Comparison of ENCODE assay signal across 9 cellular contexts in the genomic region with DNA sequence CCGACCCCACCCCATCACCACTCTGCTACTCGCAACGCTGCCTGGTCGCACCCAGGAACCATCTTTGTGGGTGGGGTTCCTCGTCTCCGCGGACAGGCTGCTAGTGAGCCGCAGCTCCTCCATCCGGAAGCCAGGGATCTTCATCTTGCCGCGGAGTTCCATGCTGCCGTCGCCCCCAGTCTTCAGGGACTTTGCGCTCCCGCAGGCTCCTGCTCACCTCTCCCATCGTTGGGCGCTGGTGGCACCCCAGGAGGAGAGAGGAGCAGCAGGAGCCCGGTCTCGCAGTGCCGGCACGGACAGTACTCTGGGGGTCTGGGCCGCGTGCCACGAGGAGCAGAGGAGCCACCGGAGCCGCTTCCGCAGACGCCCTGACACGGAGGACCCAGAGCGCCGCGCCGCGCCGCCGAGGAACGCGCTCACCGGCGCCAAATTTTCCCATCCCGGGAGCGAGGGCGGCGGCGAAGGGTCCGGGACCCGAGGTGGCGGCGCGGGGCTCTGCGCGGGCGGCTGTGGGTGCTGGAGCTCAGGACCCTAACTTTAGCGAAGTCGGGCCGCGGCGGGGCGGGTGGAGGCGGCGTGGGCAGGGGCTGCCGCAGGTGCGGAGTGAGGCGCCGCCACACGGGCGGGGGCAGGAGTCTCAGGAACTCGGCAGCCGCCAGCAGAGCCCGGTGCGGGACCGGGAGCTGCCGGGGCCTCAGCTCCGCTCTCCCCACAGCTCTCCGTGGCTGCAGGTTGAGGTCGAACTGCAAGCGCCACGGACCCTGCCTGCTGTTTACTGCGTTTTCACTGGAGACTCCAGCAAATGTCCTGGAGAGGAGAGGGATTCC.
A peak's percentile ranks its signal among the peaks of the same experiment; 100 is the strongest.
DNase-seq lines count a peak whose midpoint lies in the region; ATAC-seq and TF ChIP-seq lines count a peak whose summit lies in the region.
"Had no signal": no experiment of that assay in that cellular context is flagged by ENCODE, and none has a peak within 500 bp of the region (broad histone marks: within the 10 kb centered on the region; RNA-seq: fewer than 3 reads in every experiment).

No MANE protein-coding gene starts in this region.

- H3K9me3 ChIP-seq in right atrium auricular region: no peaks in the 10 kb centered on the region

- H3K36me3 Mint-ChIP-seq in progenitor cell of endocrine pancreas (ENCODE audit: insufficient read depth): no peaks in the 10 kb centered on the region

- TF ChIP-seq CTCF in right atrium auricular region (IDR thresholded peaks at IDR 0.05): no peak
- TF ChIP-seq CTCF in progenitor cell of endocrine pancreas (IDR thresholded peaks at IDR 0.05; ENCODE audit: unreplicated experiment): peak; percentile 16

- peaks cover 36% of the 10 kb centered on the region for H3K27me3 Mint-ChIP-seq in progenitor cell of endocrine pancreas

- H3K4me3 ChIP-seq in GM08714 (ENCODE audit: low read length) (peak overlapping the region; percentile 59), right atrium auricular region (peak overlapping the region; percentile 21 to 32)

- DNase-seq in SK-N-DZ (ENCODE audit: low spot score) (peak; percentile 25), right atrium auricular region (ENCODE audit: low spot score) (no peak), progenitor cell of endocrine pancreas (ENCODE audit: low spot score, unreplicated experiment) (peak; percentile 18)
- no peak for DNase-seq in effector CD4-positive, alpha-beta T cell
- DNase-seq: activated CD4-positive, alpha-beta T cell treated with anti-CD3 and anti-CD28 coated beads for 4 hours had no signal

- H3K4me3 Mint-ChIP-seq in progenitor cell of endocrine pancreas (ENCODE audit: low read depth): peak overlapping the region; percentile 76

- H3K27ac ChIP-seq in right atrium auricular region: no peak overlapping the region

- peaks cover 0 to 10% of the 10 kb centered on the region in 2 donors for H3K4me1 ChIP-seq in right atrium auricular region

- H3K4me1 Mint-ChIP-seq in progenitor cell of endocrine pancreas (ENCODE audit: low read depth): peaks cover 19% of the 10 kb centered on the region

- no peaks in the 10 kb centered on the region for H3K36me3 ChIP-seq in right atrium auricular region

- ATAC-seq in HG02870 (IDR thresholded peaks at IDR 0.05; ENCODE audit: unreplicated experiment) (no peak), GM19455 (IDR thresholded peaks at IDR 0.05; ENCODE audit: unreplicated experiment) (no peak), GM21576 (IDR thresholded peaks at IDR 0.05; ENCODE audit: unreplicated experiment) (no peak)

- peaks cover 0 to 11% of the 10 kb centered on the region in 2 donors for H3K27me3 ChIP-seq in right atrium auricular region

- H3K9me3 Mint-ChIP-seq in progenitor cell of endocrine pancreas (ENCODE audit: low read depth): no peaks in the 10 kb centered on the region

- peak overlapping the region; percentile 51 for H3K27ac Mint-ChIP-seq in progenitor cell of endocrine pancreas

Comparison
In these comparisons a context has a peak if more than half of its experiments do, and no peak if none do; other contexts are left out.
1. DNase-seq: peak in SK-N-DZ (single experiment) and progenitor cell of endocrine pancreas (single experiment); none in right atrium auricular region (single experiment) and effector CD4-positive, alpha-beta T cell (single experiment).